ENCODE assay signal across 16 cellular contexts in genomic region chr13:75255653-75256052, GRCh38.
A peak's percentile ranks its signal among the peaks of the same experiment; 100 is the strongest.
DNase-seq lines count a peak whose midpoint lies in the region; ATAC-seq and TF ChIP-seq lines count a peak whose summit lies in the region.
"Had no signal": no experiment of that assay in that cellular context is flagged by ENCODE, and none has a peak within 500 bp of the region (broad histone marks: within the 10 kb centered on the region; RNA-seq: fewer than 3 reads in every experiment).

No MANE protein-coding gene starts in this region.

- H3K27ac ChIP-seq in esophagus muscularis mucosa (replicated peaks in 1 of 4) = no peak overlapping the region

- no peaks in the 10 kb centered on the region for H3K4me1 ChIP-seq in esophagus muscularis mucosa
- no peaks in the 10 kb centered on the region for H3K4me1 ChIP-seq in mucosa of descending colon (ENCODE audit: low read depth)

- no peak for TF ChIP-seq POLR2A in esophagus muscularis mucosa (IDR thresholded peaks at IDR 0.05; ENCODE audit: low read depth)

- H3K9me3 ChIP-seq in esophagus muscularis mucosa (no peaks in the 10 kb centered on the region), mucosa of descending colon (no peaks in the 10 kb centered on the region)
- H3K9me3 ChIP-seq: Caco-2 had no signal

- TF ChIP-seq EP300 in esophagus muscularis mucosa (IDR thresholded peaks at IDR 0.05) = no peak

- 44% methylated on average over 1 of the region's 1 CpG for WGBS in esophagus muscularis mucosa

- H3K36me3 ChIP-seq in esophagus muscularis mucosa (no peaks in the 10 kb centered on the region), mucosa of descending colon (ENCODE audit: low read depth) (no peaks in the 10 kb centered on the region)

- H3K4me3 ChIP-seq in esophagus muscularis mucosa (no peak overlapping the region), mucosa of descending colon (no peak overlapping the region)
- H3K4me3 ChIP-seq: GM23338 had no signal

- DNase-seq in M059J (ENCODE audit: low read depth) (peak; percentile 41), NCI-H226 (peak; percentile 1), astrocyte of the hippocampus (ENCODE audit: low read depth, low spot score) (peak; percentile 26), esophagus muscularis mucosa (ENCODE audit: extremely low spot score) (peak; percentile 0), DMS79 treated with DMSO at 0.1 percent for 48 hours (lab: John Stamatoyannopoulos, UW) (no peak), mucosa of descending colon (no peak), NOMO-1 treated with dmso at 0.1 percent for 144 hours (lab: John Stamatoyannopoulos, UW; ENCODE audit: unreplicated experiment) (no peak)
- DNase-seq: C1 segment of cervical spinal cord; Caco-2; CD4-positive, alpha-beta memory T cell; DMS79; GF-D8; H9 had no signal

- no peaks in the 10 kb centered on the region for H3K27me3 ChIP-seq in esophagus muscularis mucosa

- TF ChIP-seq CTCF in esophagus muscularis mucosa (IDR thresholded peaks at IDR 0.05) (no peak), mucosa of descending colon (IDR thresholded peaks at IDR 0.05) (no peak)

- intact Hi-C loops in esophagus muscularis mucosa (cut with DNase I) = no loop called here
- intact Hi-C loops in mucosa of descending colon (cut with DNase I, micrococcal nuclease) = no loop called here

- ATAC-seq in HG03457 (IDR thresholded peaks at IDR 0.05; ENCODE audit: unreplicated experiment) (no peak), mucosa of descending colon (no peak)
- ATAC-seq: GM23338, HCT116 had no signal

Comparison
In these comparisons a context has a peak if more than half of its experiments do, and no peak if none do; other contexts are left out.
1. DNase-seq: peak in M059J (single experiment), NCI-H226 (single experiment), astrocyte of the hippocampus (single experiment) and esophagus muscularis mucosa (single experiment); none in DMS79 treated with DMSO at 0.1 percent for 48 hours (single experiment), mucosa of descending colon (0 of 3) and NOMO-1 treated with dmso at 0.1 percent for 144 hours (single experiment).